Comparison of ENCODE assay signal across 18 cellular contexts in the genomic region with DNA sequence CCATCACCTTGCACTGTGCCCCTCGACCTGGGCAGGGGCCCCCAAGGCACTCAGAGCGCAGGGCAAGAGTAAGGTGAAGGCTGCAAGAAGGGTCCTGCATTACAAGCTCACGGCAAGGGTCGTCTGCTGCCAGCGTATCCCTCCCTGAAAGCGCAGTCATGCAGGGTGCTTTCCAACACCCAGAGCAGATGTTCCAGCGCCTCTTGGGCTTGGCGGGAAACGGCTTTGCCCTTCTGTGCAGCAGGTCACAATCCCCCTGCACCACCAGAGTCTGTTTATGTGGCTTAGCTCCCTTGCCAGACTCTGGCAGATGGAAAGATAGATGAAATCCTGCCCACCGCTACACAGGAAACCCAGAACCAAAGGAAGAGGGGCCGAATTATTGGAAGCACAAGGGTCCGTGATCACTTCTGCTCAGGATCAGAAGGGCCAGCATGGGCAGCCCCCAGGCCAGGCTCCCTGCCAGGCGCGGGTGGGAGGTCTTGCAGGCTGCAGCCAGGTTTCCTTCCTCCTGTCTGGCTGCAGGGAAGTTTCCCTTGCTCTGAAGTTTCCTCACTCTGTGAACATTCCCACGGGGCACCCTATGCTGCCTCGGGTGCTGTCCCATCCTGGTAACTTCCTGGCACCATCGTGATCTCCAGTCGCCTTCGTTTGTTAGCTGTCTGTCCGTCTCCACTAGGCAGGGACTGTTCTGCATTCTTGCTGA.
DNase-seq lines count a peak whose midpoint lies in the region; ATAC-seq, FAIRE-seq and TF ChIP-seq lines count a peak whose summit lies in the region.
"Had no signal": no experiment of that assay in that cellular context is flagged by ENCODE, and none has a peak within 500 bp of the region (broad histone marks: within the 10 kb centered on the region; RNA-seq: fewer than 3 reads in every experiment).

No MANE protein-coding gene starts in this region.

- no peak overlapping the region for H2BK5ac ChIP-seq in neuronal stem cell (ENCODE audit: low read length)

- FAIRE-seq in D721Med (lab: Jason Lieb, UNC): no peak
- FAIRE-seq: H54 had no signal

- H2AK5ac ChIP-seq in neuronal stem cell (ENCODE audit: low read depth, low read length): peak overlapping the region; percentile 89

- no peak overlapping the region for H2BK120ac ChIP-seq in neuronal stem cell (ENCODE audit: low read depth, low read length)

- H3K27me3 Mint-ChIP-seq in activated T-cell treated with anti-CD3 and anti-CD28 coated beads, Interleukin-2, amount 50 U/mL, for 4 hours (ENCODE audit: low read depth): no peaks in the 10 kb centered on the region
- H3K27me3 Mint-ChIP-seq: B cell had no signal

- no peak overlapping the region for H4K91ac ChIP-seq in neuronal stem cell (ENCODE audit: low read depth, low read length, poor library complexity)

- no peak overlapping the region for H3K4ac ChIP-seq in neuronal stem cell (ENCODE audit: low read length)

- H3K9me3 Mint-ChIP-seq in activated T-cell treated with anti-CD3 and anti-CD28 coated beads, Interleukin-2, amount 50 U/mL, for 4 hours: no peaks in the 10 kb centered on the region
- H3K9me3 Mint-ChIP-seq: CD8-positive, alpha-beta T cell had no signal

- H3K4me3 ChIP-seq in WERI-Rb-1 (ENCODE audit: low read depth, low read length) (no peak overlapping the region), neuronal stem cell (ENCODE audit: low read length in 2 of 2) (no peak overlapping the region)
- H3K4me3 ChIP-seq: PC-9 had no signal

- no peak overlapping the region for H3K4me3 Mint-ChIP-seq in activated T-cell treated with anti-CD3 and anti-CD28 coated beads, Interleukin-2, amount 50 U/mL, for 4 hours
- H3K4me3 Mint-ChIP-seq: B cell; CD8-positive, alpha-beta T cell had no signal

- peak overlapping the region; percentile 24 for H3K9ac ChIP-seq in neuronal stem cell (ENCODE audit: low read depth, low read length, poor library complexity)

- DNase-seq in D721Med (ENCODE audit: insufficient read length, low spot score) (peak; percentile 61), NCI-H1694 (lab: John Stamatoyannopoulos, UW) (peak; percentile 72), WERI-Rb-1 (peak; percentile 68), neuronal stem cell (ENCODE audit: low spot score) (no peak), LoVo (ENCODE audit: low spot score) (no peak), NCI-H748 (lab: John Stamatoyannopoulos, UW; ENCODE audit: unreplicated experiment) (no peak)
- no peak for DNase-seq in activated T-cell treated with anti-CD3 and anti-CD28 coated beads, Interleukin-2, amount 50 U/mL, for 4 hours
- DNase-seq: CD8-positive, alpha-beta T cell; DMS153; EL; Karpas-422; NCI-H1105 treated with DMSO at 0.1 percent for 48 hours; NCI-H1930; NCI-H510A treated with DMSO at 0.1 percent for 48 hours; PC-9; SHP77 had no signal

- H3K4me1 ChIP-seq in neuronal stem cell (ENCODE audit: control insufficient read depth in 2 of 2, insufficient read depth in 1 of 2, low read depth in 1 of 2, low read length in 2 of 2): peaks cover 0 to 10% of the 10 kb centered on the region in 2 donors

- no peak for TF ChIP-seq CTCF in D721Med (IDR thresholded peaks at IDR 0.05; ENCODE audit: insufficient read depth, missing control alignments)
- TF ChIP-seq CTCF in WERI-Rb-1 (IDR thresholded peaks at IDR 0.05; ENCODE audit: low read depth, low read length): no peak

- H3K36me3 Mint-ChIP-seq in activated T-cell treated with anti-CD3 and anti-CD28 coated beads, Interleukin-2, amount 50 U/mL, for 4 hours (ENCODE audit: insufficient read depth): no peaks in the 10 kb centered on the region
- H3K36me3 Mint-ChIP-seq: CD8-positive, alpha-beta T cell had no signal

- H3K4me2 ChIP-seq in neuronal stem cell (ENCODE audit: insufficient read depth, low read length, poor library complexity, severe bottlenecking): no peak overlapping the region
- H3K4me2 ChIP-seq: PC-9 had no signal

- H2AFZ ChIP-seq in neuronal stem cell (ENCODE audit: low read length): no peak overlapping the region
- H2AFZ ChIP-seq: PC-9 had no signal

- no peak for ATAC-seq in activated T-cell treated with anti-CD3 and anti-CD28 coated beads, Interleukin-2, amount 50 U/mL, for 4 hours
- ATAC-seq: CD8-positive, alpha-beta T cell had no signal

- H3K27me3 ChIP-seq in WERI-Rb-1 (ENCODE audit: insufficient read depth, low read depth, severe bottlenecking) (no peaks in the 10 kb centered on the region), neuronal stem cell (ENCODE audit: control insufficient read depth in 3 of 3, insufficient read depth in 3 of 3, low read depth in 1 of 3, low read length in 3 of 3) (no peaks in the 10 kb centered on the region)

- H3K9me3 ChIP-seq in WERI-Rb-1 (ENCODE audit: severe bottlenecking): no peaks in the 10 kb centered on the region
- no peaks in the 10 kb centered on the region for H3K9me3 ChIP-seq in neuronal stem cell (replicated peaks in 1 of 2; ENCODE audit: control insufficient read depth in 2 of 2, insufficient read depth in 1 of 2, low read depth in 1 of 2, low read length in 2 of 2)

- no CpG with 5 or more reads among the region's 20 CpGs for WGBS in neuronal stem cell (ENCODE audit: extremely low coverage in 2 of 2, insufficient read length in 2 of 2, insufficient replicate concordance in 1 of 2), 2 donors

- H3K18ac ChIP-seq in neuronal stem cell (ENCODE audit: low read length): peak overlapping the region; percentile 27

- H4K8ac ChIP-seq in neuronal stem cell (ENCODE audit: low read depth, low read length): peak overlapping the region; percentile 75

- H3K4me1 Mint-ChIP-seq in activated T-cell treated with anti-CD3 and anti-CD28 coated beads, Interleukin-2, amount 50 U/mL, for 4 hours (ENCODE audit: low read depth): no peaks in the 10 kb centered on the region
- H3K4me1 Mint-ChIP-seq: B cell had no signal

- peaks cover 3% of the 10 kb centered on the region for H3K79me1 ChIP-seq in neuronal stem cell (ENCODE audit: low read depth, low read length)

- H2BK15ac ChIP-seq in neuronal stem cell (ENCODE audit: low read length): peak overlapping the region; percentile 33

- H2BK12ac ChIP-seq in neuronal stem cell (ENCODE audit: low read length): no peak overlapping the region

- peak overlapping the region; percentile 75 for H3K14ac ChIP-seq in neuronal stem cell (ENCODE audit: low read length)

- H3K27ac ChIP-seq in WERI-Rb-1 (peak overlapping the region; percentile 77), neuronal stem cell (replicated peaks; ENCODE audit: low read length) (no peak overlapping the region)
- H3K27ac ChIP-seq: PC-9 had no signal

- H3K36me3 ChIP-seq in WERI-Rb-1 (no peaks in the 10 kb centered on the region), neuronal stem cell (replicated peaks in 1 of 2; ENCODE audit: control insufficient read depth in 2 of 2, insufficient read depth in 2 of 2, low read length in 2 of 2) (no peaks in the 10 kb centered on the region)

- H3K23ac ChIP-seq in neuronal stem cell (ENCODE audit: low read depth, low read length, poor library complexity): peak overlapping the region; percentile 75

Comparison
In these comparisons a context has a peak if more than half of its experiments do, and no peak if none do; other contexts are left out.
1. DNase-seq: peak in D721Med (single experiment), NCI-H1694 (single experiment) and WERI-Rb-1 (single experiment); none in neuronal stem cell (single experiment), LoVo (single experiment), activated T-cell treated with anti-CD3 and anti-CD28 coated beads, Interleukin-2, amount 50 U/mL, for 4 hours (single experiment) and NCI-H748 (single experiment).